In the genomic region with DNA sequence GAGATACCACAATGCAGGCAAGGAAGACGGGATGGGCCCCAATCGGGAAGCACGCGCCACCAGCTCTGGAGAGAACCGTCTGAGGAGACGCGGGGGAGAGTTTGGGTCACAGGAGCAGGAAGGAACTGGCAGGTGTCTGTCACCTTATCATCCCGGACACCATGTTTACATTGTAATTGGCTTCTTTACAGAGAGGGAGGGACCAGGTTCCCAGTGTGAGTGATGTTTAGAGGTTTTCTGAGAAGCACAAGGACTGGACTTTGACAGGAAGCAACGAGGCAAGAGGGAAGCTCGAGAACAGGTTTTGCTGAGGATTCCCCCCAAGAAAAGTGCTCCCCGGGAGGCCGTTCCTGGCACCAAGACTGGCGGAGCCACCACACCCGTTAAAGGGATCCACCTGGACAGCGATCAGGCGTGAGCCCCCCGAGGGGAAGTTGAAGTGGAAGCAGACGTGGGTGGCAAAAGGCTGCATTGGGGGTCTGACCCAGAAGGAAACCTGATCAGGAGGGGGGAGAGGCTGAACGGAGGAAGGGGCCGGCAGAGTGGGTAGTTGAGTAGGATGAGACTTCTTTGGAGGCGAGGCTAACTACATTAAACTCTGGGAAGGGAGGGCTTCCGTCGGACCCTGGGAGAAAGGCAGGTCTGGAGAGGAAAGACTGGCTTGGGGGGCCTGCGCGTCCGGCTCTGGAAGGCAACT, we compare ENCODE assay signal across 8 cellular contexts. TPM values are rescaled to one million over a fixed set of nuclear protein-coding genes. Genes with fewer than 3 reads are reported as not detected.
DNase-seq lines count a peak whose midpoint lies in the region; ATAC-seq and TF ChIP-seq lines count a peak whose summit lies in the region.

No MANE protein-coding gene starts in this region.

- no peaks in the 10 kb centered on the region for H3K36me3 Mint-ChIP-seq in T-cell

- peak; percentile 96 for DNase-seq in CMK (ENCODE audit: low read depth)
- DNase-seq in KBM-7 = peak; percentile 91
- peak in 28 of 34 experiments; percentile 3 to 44 (median 22) for DNase-seq in T-cell
- DNase-seq in brain microvascular endothelial cell = no peak
- peak; percentile 33 for DNase-seq in iPS-NIHi11 (ENCODE audit: low spot score)
- no peak for DNase-seq in skeletal muscle cell (ENCODE audit: low read depth)
- no peak for DNase-seq in NCI-H1048 (lab: John Stamatoyannopoulos, UW)

- POLR2A ChIA-PET in T-cell (lab: Charles Lee) = no interaction called here

- CTCF ChIA-PET in T-cell (lab: Charles Lee) = interaction anchor here in 1 of 2 donors (0.6 kb wide), 1 partner anchor 17 kb away, joined by 4 read pairs; no protein-coding TSS in a partner anchor

- in situ Hi-C loops in KBM-7 (cut with MboI; ENCODE audit: low pct_unique_long_range_greater_than_20kb, low sequenced_read_pairs) = no loop called here
- in situ Hi-C loops in brain microvascular endothelial cell (cut with HindIII; ENCODE audit: low pct_ligation_motif_present, low sequenced_read_pairs) = no loop called here

- ATAC-seq in GM19455 (IDR thresholded peaks at IDR 0.05; ENCODE audit: unreplicated experiment) (peak; percentile 30), T-cell (replicated peaks in 1 of 4) (peak in 3 of 4 experiments; percentile 19 to 52 (median 27))

- no peak for TF ChIP-seq CTCF in brain microvascular endothelial cell (IDR thresholded peaks at IDR 0.05; ENCODE audit: low read depth, low read length, missing control alignments)

- H3K4me3 ChIP-seq in brain microvascular endothelial cell (ENCODE audit: low read depth, low read length) (peak overlapping the region; percentile 75), skeletal muscle cell (ENCODE audit: low read depth, low read length) (peak overlapping the region; percentile 80)

- no peaks in the 10 kb centered on the region for H3K9me3 Mint-ChIP-seq in T-cell

- H3K27me3 ChIP-seq in brain microvascular endothelial cell (replicated peaks) = no peaks in the 10 kb centered on the region

- H3K27ac ChIP-seq in brain microvascular endothelial cell = peak overlapping the region; percentile 60

- peak overlapping the region; percentile 91 to 99 (median 95) for H3K4me3 Mint-ChIP-seq in T-cell

- H3K27me3 Mint-ChIP-seq in T-cell = no peaks in the 10 kb centered on the region

- H3K4me1 Mint-ChIP-seq in T-cell = peaks cover 63 to 64% (median 63%) of the 10 kb centered on the region in 3 donors

- H3K27ac Mint-ChIP-seq in T-cell = peak overlapping the region; percentile 88 to 92

- no peaks in the 10 kb centered on the region for H3K36me3 ChIP-seq in brain microvascular endothelial cell (replicated peaks)

RNA-seq across cellular contexts. Expression of a gene that starts 0.9 kb away (rescaled TPM):
- total RNA-seq in T-cell = 10 to 100 TPM; 61.0 to 76.1 (median 75.2) TPM

Comparison
In these comparisons a context has a peak if more than half of its experiments do, and no peak if none do; other contexts are left out.
1. DNase-seq: peak in CMK (single experiment), KBM-7 (single experiment), T-cell (28 of 34) and iPS-NIHi11 (single experiment); none in brain microvascular endothelial cell (single experiment), skeletal muscle cell (single experiment) and NCI-H1048 (single experiment).